ENCODE assay signal across 9 cellular contexts in genomic region chrX:2458309-2458708, GRCh38.
"Had no signal": no experiment of that assay in that cellular context is flagged by ENCODE, and none has a peak within 500 bp of the region (broad histone marks: within the 10 kb centered on the region; RNA-seq: fewer than 3 reads in every experiment).

No MANE protein-coding gene starts in this region.

- ATAC-seq: HepG2 had no signal

- H3K36me3 ChIP-seq: HAP-1 had no signal

- H3K9me3 ChIP-seq: HAP-1 had no signal

- DNase-seq: GM23248, GOT3, H7, HFFc6, Kasumi-1, KG1 had no signal

- H3K27ac ChIP-seq: GM23248, HL-60 had no signal

- H3K4me3 ChIP-seq: GM23248, HAP-1 had no signal
